In the genomic region with DNA sequence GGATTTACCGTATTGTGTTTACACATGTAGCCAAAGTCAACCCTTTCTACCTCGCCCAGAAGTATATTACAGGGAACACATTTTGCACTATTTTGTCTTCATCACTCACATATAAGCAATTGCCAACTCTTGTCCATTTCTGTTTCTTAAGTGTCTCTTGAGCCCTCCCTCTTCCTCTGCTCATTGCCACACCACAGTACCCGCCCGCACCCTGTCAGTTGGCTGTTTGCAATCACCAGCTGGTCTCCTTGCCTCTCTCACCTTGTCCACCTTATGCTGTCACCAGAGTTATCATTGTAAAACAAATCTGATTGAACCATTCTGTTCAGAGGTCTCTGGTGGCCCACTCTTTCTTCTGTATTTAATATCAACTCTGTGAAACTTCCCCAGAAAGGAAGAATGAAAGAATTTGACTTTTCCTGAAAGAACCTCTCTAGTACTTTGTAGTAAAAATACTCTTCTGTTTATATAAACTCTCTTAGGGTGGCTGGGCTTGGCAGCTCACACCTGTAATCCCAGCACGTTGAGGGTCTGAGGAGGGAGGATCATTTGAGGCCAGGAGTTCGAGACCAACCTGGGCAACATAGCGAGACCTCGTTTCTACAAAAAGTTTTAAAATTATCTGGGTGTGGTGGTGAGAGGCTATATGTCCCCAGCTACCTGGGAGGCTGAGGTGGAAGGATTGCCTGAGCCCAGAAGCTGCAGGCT, we compare ENCODE assay signal across 9 cellular contexts.
"Had no signal": no experiment of that assay in that cellular context is flagged by ENCODE, and none has a peak within 500 bp of the region (broad histone marks: within the 10 kb centered on the region; RNA-seq: fewer than 3 reads in every experiment).

No MANE protein-coding gene starts in this region.

- H3K27ac ChIP-seq: coronary artery, parathyroid adenoma, stomach, thoracic aorta, uterus had no signal

- H3K4me3 ChIP-seq: coronary artery, stomach, thoracic aorta, uterus had no signal

- DNase-seq: activated naive CD8-positive, alpha-beta T cell treated with anti-CD3 and anti-CD28 coated beads, Interleukin-2, amount 10 ng/mL, durations not matched to agents 7 days and 5 days; foreskin melanocyte; stimulated activated CD4-positive, alpha-beta T cell treated with anti-CD3 and anti-CD28 coated beads, Interleukin-12 subunit alpha, Interleukin-12 subunit beta, amount 100 ng/mL, for 4 hours; stimulated activated CD4-positive, alpha-beta T cell treated with anti-CD3 and anti-CD28 coated beads, Interleukin-2, amount 100 ng/mL, for 24 hours; stomach; uterus had no signal

- H3K36me3 ChIP-seq: stomach, thoracic aorta, uterus had no signal

- H3K4me1 ChIP-seq: parathyroid adenoma, stomach, uterus had no signal

- H3K27me3 ChIP-seq: stomach, uterus had no signal

- H3K9me3 ChIP-seq: stomach, thoracic aorta, uterus had no signal

- H2AFZ ChIP-seq: parathyroid adenoma had no signal

- H3K9ac ChIP-seq: parathyroid adenoma had no signal
